22 cellular contexts compared by ENCODE assay signal in the genomic region with DNA sequence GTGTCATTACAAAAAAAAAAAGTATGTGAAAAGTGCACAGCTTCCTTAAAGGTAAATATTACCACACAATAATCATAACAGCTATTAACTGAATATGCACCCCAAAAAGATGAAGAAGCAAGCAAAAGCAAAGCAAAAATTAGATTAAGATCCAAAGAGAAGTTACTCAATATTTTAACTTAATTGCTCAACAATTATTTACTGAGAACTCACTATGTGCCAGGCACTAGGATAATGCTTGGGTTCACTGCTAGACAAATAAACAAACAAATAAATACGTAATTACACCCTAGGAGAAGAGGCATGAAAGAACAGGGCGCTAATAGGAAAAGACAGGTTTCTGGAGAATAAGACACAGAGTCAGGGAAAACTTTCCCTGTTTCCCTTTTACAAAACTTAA. TPM values are rescaled to one million over a fixed set of nuclear protein-coding genes. Genes with fewer than 3 reads are reported as not detected.
DNase-seq lines count a peak whose midpoint lies in the region; ATAC-seq and TF ChIP-seq lines count a peak whose summit lies in the region.
"Had no signal": no experiment of that assay in that cellular context is flagged by ENCODE, and none has a peak within 500 bp of the region (broad histone marks: within the 10 kb centered on the region; RNA-seq: fewer than 3 reads in every experiment).

No MANE protein-coding gene starts in this region.

- peak overlapping the region; percentile 43 for H3K27ac Mint-ChIP-seq in activated T-cell treated with anti-CD3 and anti-CD28 coated beads, Interleukin-2, amount 50 U/mL, for 72 hours
- no peak overlapping the region for H3K27ac Mint-ChIP-seq in central memory CD8-positive, alpha-beta T cell (ENCODE audit: low read depth)
- H3K27ac Mint-ChIP-seq in nephron progenitor cell = peak overlapping the region; percentile 40

- POLR2A ChIA-PET in IMR-90 (lab: Charles Lee; ENCODE audit: unreplicated experiment) = no interaction called here

- no peak overlapping the region for H2AK9ac ChIP-seq in IMR-90 (replicated peaks; ENCODE audit: low read depth, low read length, poor library complexity)

- no peak overlapping the region for H3K4me2 ChIP-seq in IMR-90 (ENCODE audit: low read depth, low read length)
- H3K4me2 ChIP-seq: BLaER1 treated with 17β-estradiol and CSF1 and Interleukin-3, amounts not matched to agents 10 nM and 100 nM had no signal

- H3K36me3 ChIP-seq in IMR-90 (ENCODE audit: control insufficient read depth, insufficient read depth, low read length) (no peaks in the 10 kb centered on the region), left ventricle myocardium inferior (no peaks in the 10 kb centered on the region)

- no peak for TF ChIP-seq POLR2A in IMR-90 (IDR thresholded peaks at IDR 0.05; ENCODE audit: low read depth, low read length)

- H4K91ac ChIP-seq in IMR-90 (ENCODE audit: insufficient read depth, low read depth, low read length) = no peak overlapping the region

- no peak overlapping the region for H4K8ac ChIP-seq in IMR-90 (ENCODE audit: low read depth in 2 of 2, low read length in 2 of 2)

- ATAC-seq in activated T-cell treated with anti-CD3 and anti-CD28 coated beads, Interleukin-2, amount 50 U/mL, for 72 hours (replicated peaks in 1 of 2) = no peak
- no peak for ATAC-seq in IMR-90 (ENCODE audit: low read depth)
- no peak for ATAC-seq in central memory CD8-positive, alpha-beta T cell (replicated peaks; ENCODE audit: extremely low read depth, poor library complexity, severe bottlenecking)
- ATAC-seq: HCT116, SK-N-SH treated with all-trans-retinoic acid at 6 μM for 48 hours had no signal

- H2BK5ac ChIP-seq in IMR-90 (ENCODE audit: low read depth, low read length, poor library complexity, severe bottlenecking) = no peak overlapping the region

- H2BK120ac ChIP-seq in IMR-90 (ENCODE audit: low read depth, low read length) = no peak overlapping the region

- peaks cover 40% of the 10 kb centered on the region for H3K4me1 Mint-ChIP-seq in activated T-cell treated with anti-CD3 and anti-CD28 coated beads, Interleukin-2, amount 50 U/mL, for 72 hours (ENCODE audit: low read depth)
- peaks cover 77% of the 10 kb centered on the region for H3K4me1 Mint-ChIP-seq in central memory CD8-positive, alpha-beta T cell
- H3K4me1 Mint-ChIP-seq in nephron progenitor cell = peaks cover 20% of the 10 kb centered on the region

- H3K9me3 Mint-ChIP-seq in activated T-cell treated with anti-CD3 and anti-CD28 coated beads, Interleukin-2, amount 50 U/mL, for 72 hours = no peaks in the 10 kb centered on the region
- H3K9me3 Mint-ChIP-seq in central memory CD8-positive, alpha-beta T cell = no peaks in the 10 kb centered on the region
- H3K9me3 Mint-ChIP-seq in nephron progenitor cell = no peaks in the 10 kb centered on the region

- H3K4me1 ChIP-seq in IMR-90 (ENCODE audit: control insufficient read depth, insufficient read depth, low read length) = peaks cover 2% of the 10 kb centered on the region; the same call in 1 of the 2 replicates
- peaks cover 64% of the 10 kb centered on the region for H3K4me1 ChIP-seq in left ventricle myocardium inferior

- TF ChIP-seq CTCF in IMR-90 (conservative IDR thresholded peaks at IDR 0.05; ENCODE audit: low read depth, low read length) (no peak), nephron progenitor cell (IDR thresholded peaks at IDR 0.05) (no peak), left ventricle myocardium inferior (IDR thresholded peaks at IDR 0.05; ENCODE audit: borderline replicate concordance) (no peak)

- no peak overlapping the region for H3K14ac ChIP-seq in IMR-90 (replicated peaks; ENCODE audit: low read depth, low read length)

- H3K9me3 ChIP-seq in IMR-90 (ENCODE audit: control insufficient read depth, insufficient read depth, low read length) (no peaks in the 10 kb centered on the region), left ventricle myocardium inferior (replicated peaks) (no peaks in the 10 kb centered on the region)
- H3K9me3 ChIP-seq: BLaER1 treated with 17β-estradiol and CSF1 and Interleukin-3, amounts not matched to agents 10 nM and 100 nM had no signal

- H3K9ac ChIP-seq in IMR-90 (ENCODE audit: low read depth, low read length) = no peak overlapping the region
- H3K9ac ChIP-seq: BLaER1 treated with 17β-estradiol and CSF1 and Interleukin-3, amounts not matched to agents 10 nM and 100 nM had no signal

- DNase-seq in activated T-cell treated with anti-CD3 and anti-CD28 coated beads, Interleukin-2, amount 50 U/mL, for 72 hours = no peak
- no peak for DNase-seq in activated T-cell treated with anti-CD3 and anti-CD28 coated beads, Interleukin-2, amount 50 U/mL, for 48 hours
- DNase-seq in IMR-90 (no peak), nephron progenitor cell (no peak), left ventricle myocardium inferior (no peak), DMS 273 treated with DMSO at 0.1 percent for 48 hours (lab: John Stamatoyannopoulos, UW) (no peak)
- DNase-seq in central memory CD8-positive, alpha-beta T cell (ENCODE audit: low spot score in 2 of 2) = no peak
- DNase-seq in stimulated activated CD4-positive, alpha-beta T cell treated with anti-CD3 and anti-CD28 coated beads, Interleukin-4, amount 100 ng/mL, for 1 hour = no peak
- DNase-seq: AML-193; CD4-positive, alpha-beta memory T cell; COR-L47; GOT3; Kasumi-1; NCI-H1105 treated with DMSO at 0.1 percent for 48 hours; NCI-H146; NCI-H1930; NCI-H446; NCI-H524 treated with DMSO at 0.1 percent for 48 hours; NCI-H774 had no signal

- BruUV-seq in IMR-90 (replicated peaks; lab: Mats Ljungman, UMichigan) = no TSS peak

- dilution Hi-C loops in IMR-90 (cut with HindIII; ENCODE audit: low sequenced_read_pairs, unreplicated experiment) = no loop called here

- H3K79me1 ChIP-seq in IMR-90 (ENCODE audit: low read depth in 1 of 2, low read length in 2 of 2) = peaks cover 13 to 58% of the 10 kb centered on the region in 2 experiments

- intact Hi-C loops in IMR-90 (cut with micrococcal nuclease) = no loop called here
- intact Hi-C loops in left ventricle myocardium inferior (cut with micrococcal nuclease) = no loop called here

- H4K5ac ChIP-seq in IMR-90 (ENCODE audit: low read depth, low read length) = no peak overlapping the region

- H4K20me1 ChIP-seq in IMR-90 (ENCODE audit: insufficient read depth, low read length) = peaks cover 78% of the 10 kb centered on the region

- H3K23ac ChIP-seq in IMR-90 (ENCODE audit: low read depth, low read length) = no peak overlapping the region

- H3K56ac ChIP-seq in IMR-90 (ENCODE audit: extremely low read depth, insufficient read depth, low read length) = no peak overlapping the region

- H3K36me3 Mint-ChIP-seq in activated T-cell treated with anti-CD3 and anti-CD28 coated beads, Interleukin-2, amount 50 U/mL, for 72 hours (ENCODE audit: insufficient read depth in 2 of 2) = peaks cover 0 to 4% of the 10 kb centered on the region in 2 donors
- peaks cover 3% of the 10 kb centered on the region for H3K36me3 Mint-ChIP-seq in central memory CD8-positive, alpha-beta T cell (ENCODE audit: insufficient read depth)
- peaks cover 6% of the 10 kb centered on the region for H3K36me3 Mint-ChIP-seq in nephron progenitor cell (ENCODE audit: low read depth)

- no peak overlapping the region for H2AFZ ChIP-seq in IMR-90 (replicated peaks; ENCODE audit: low read length, poor library complexity)

- WGBS in IMR-90 (ENCODE audit: extremely low coverage in 2 of 2, insufficient read length in 1 of 2), 2 experiments = no CpG with 5 or more reads among the region's 2 CpGs

- no peak overlapping the region for H3K4ac ChIP-seq in IMR-90 (ENCODE audit: low read depth, low read length)

- H2AK5ac ChIP-seq in IMR-90 (ENCODE audit: low read depth, low read length) = no peak overlapping the region

- H3K4me3 Mint-ChIP-seq in activated T-cell treated with anti-CD3 and anti-CD28 coated beads, Interleukin-2, amount 50 U/mL, for 72 hours = no peak overlapping the region
- H3K4me3 Mint-ChIP-seq in central memory CD8-positive, alpha-beta T cell = peak overlapping the region; percentile 1
- H3K4me3 Mint-ChIP-seq in nephron progenitor cell = no peak overlapping the region

- no peak overlapping the region for H2BK15ac ChIP-seq in IMR-90 (ENCODE audit: low read depth, low read length)

- H3K27me3 Mint-ChIP-seq in activated T-cell treated with anti-CD3 and anti-CD28 coated beads, Interleukin-2, amount 50 U/mL, for 72 hours (ENCODE audit: low read depth) = no peaks in the 10 kb centered on the region
- no peaks in the 10 kb centered on the region for H3K27me3 Mint-ChIP-seq in central memory CD8-positive, alpha-beta T cell
- no peaks in the 10 kb centered on the region for H3K27me3 Mint-ChIP-seq in nephron progenitor cell (ENCODE audit: low read depth, poor library complexity)
- H3K27me3 Mint-ChIP-seq: CD4-positive, alpha-beta memory T cell had no signal

- peaks cover 6% of the 10 kb centered on the region; the same call in 1 of the 2 replicates for H3K9me1 ChIP-seq in IMR-90 (ENCODE audit: insufficient read depth, low read length)

- no peak overlapping the region for H2BK20ac ChIP-seq in IMR-90 (ENCODE audit: low read depth, low read length)

- H3K4me3 ChIP-seq in IMR-90 (ENCODE audit: insufficient read depth, low read depth, low read length) (no peak overlapping the region), left ventricle myocardium inferior (no peak overlapping the region)
- H3K4me3 ChIP-seq: BLaER1 treated with 17β-estradiol and CSF1 and Interleukin-3, amounts not matched to agents 10 nM and 100 nM had no signal

- H3K27ac ChIP-seq in IMR-90 (ENCODE audit: insufficient read depth, low read length) = no peak overlapping the region
- H3K27ac ChIP-seq in left ventricle myocardium inferior (replicated peaks) = no peak overlapping the region
- H3K27ac ChIP-seq: BLaER1 treated with 17β-estradiol and CSF1 and Interleukin-3, amounts not matched to agents 10 nM and 100 nM had no signal

- in situ Hi-C loops in IMR-90 (cut with MboI; ENCODE audit: low sequenced_read_pairs) = no loop called here

- CTCF ChIA-PET in IMR-90 (lab: Yijun Ruan, JAX) = no interaction called here

- no peak overlapping the region for H3K18ac ChIP-seq in IMR-90 (ENCODE audit: low read depth, low read length)

- TF ChIP-seq RAD21 in IMR-90 (IDR thresholded peaks at IDR 0.05; ENCODE audit: low read length) = no peak

- no peaks in the 10 kb centered on the region for H3K27me3 ChIP-seq in IMR-90 (ENCODE audit: control insufficient read depth, insufficient read depth, low read length)
- H3K27me3 ChIP-seq in left ventricle myocardium inferior (ENCODE audit: low read depth) = no peaks in the 10 kb centered on the region
- H3K27me3 ChIP-seq: BLaER1 treated with 17β-estradiol and CSF1 and Interleukin-3, amounts not matched to agents 10 nM and 100 nM had no signal

RNA-seq across cellular contexts. Expression of gene PPP1R12A, which starts 33.4 kb away (rescaled TPM):
- 10 to 100 TPM; 66.6 to 67.5 TPM for total RNA-seq in activated T-cell treated with anti-CD3 and anti-CD28 coated beads, Interleukin-2, amount 50 U/mL, for 72 hours
- total RNA-seq in IMR-90 (2012; rRNA removed) (112 and 204 TPM in 2 replicates), left ventricle myocardium inferior (42.8 TPM)
- polyA plus RNA-seq in IMR-90 (2012; rRNA removed) = 43.8 and 47.7 TPM in 2 replicates
- polyA plus RNA-seq in IMR-90 (2012; cell fraction: cytosol; rRNA removed) = 8.5 and 8.9 TPM in 2 replicates
- polyA plus RNA-seq in IMR-90 (2012; cell fraction: nucleus; rRNA removed; ENCODE audit: low replicate concordance) = 23.8 and 84.0 TPM in 2 replicates
